In the genomic region with DNA sequence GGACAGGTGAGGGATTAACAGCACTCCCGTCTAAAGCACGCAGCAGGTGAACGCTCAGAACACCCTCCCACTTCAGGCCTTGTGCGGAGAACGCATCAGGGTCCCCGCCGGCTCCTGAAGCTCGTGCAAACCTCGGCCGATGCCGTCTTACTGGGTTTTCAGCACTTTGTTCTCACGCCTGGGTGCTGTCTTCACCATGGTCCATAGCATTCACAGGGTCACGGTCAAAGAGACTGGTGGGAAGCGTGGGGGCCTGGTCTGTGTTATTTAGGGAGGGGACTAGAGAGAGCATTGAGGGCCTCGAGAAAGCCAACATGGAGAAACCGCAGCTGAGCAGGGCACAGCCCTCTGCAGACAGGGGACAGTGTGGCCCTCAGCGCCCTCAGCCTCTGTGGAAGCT, we compare ENCODE assay signal across 23 cellular contexts. TPM values are rescaled to one million over a fixed set of nuclear protein-coding genes. Genes with fewer than 3 reads are reported as not detected.
A peak's percentile ranks its signal among the peaks of the same experiment; 100 is the strongest.
DNase-seq lines count a peak whose midpoint lies in the region; ATAC-seq, FAIRE-seq and TF ChIP-seq lines count a peak whose summit lies in the region.
"Had no signal": no experiment of that assay in that cellular context is flagged by ENCODE, and none has a peak within 500 bp of the region (broad histone marks: within the 10 kb centered on the region; RNA-seq: fewer than 3 reads in every experiment).

No MANE protein-coding gene starts in this region.

- no peaks in the 10 kb centered on the region for H3K36me3 ChIP-seq in H7 (replicated peaks; ENCODE audit: control insufficient read depth, insufficient read depth, low read length)
- H3K36me3 ChIP-seq in H1 (ENCODE audit: control insufficient read depth in 2 of 4, insufficient read depth in 4 of 4, low read length in 3 of 4), result no peaks in the 10 kb centered on the region
- peaks cover 8% of the 10 kb centered on the region for H3K36me3 ChIP-seq in osteoblast (ENCODE audit: insufficient read depth, low read length)

- CTCF ChIA-PET in H1 (lab: Charles Lee; ENCODE audit: partially characterized antibody), result interaction anchor here (0.6 to 4.4 kb wide), 20 partner anchors 9 to 642 kb away, joined by 3 to 29 read pairs (median 6); partner anchors contain the start of gene KIAA0513

- peak overlapping the region; percentile 10 for H3K4ac ChIP-seq in H1 (replicated peaks; ENCODE audit: insufficient read length, low read depth, low read length)

- H3K9me3 ChIP-seq in H1 (ENCODE audit: insufficient read depth in 2 of 2, low read depth in 1 of 2, low read length in 1 of 2), result no peaks in the 10 kb centered on the region
- H3K9me3 ChIP-seq in osteoblast (ENCODE audit: low read depth, low read length), result no peaks in the 10 kb centered on the region

- POLR2A ChIA-PET in H1 (lab: Charles Lee; ENCODE audit: partially characterized antibody), result no interaction called here

- H3K79me2 ChIP-seq in H1 (ENCODE audit: control insufficient read depth in 1 of 2, insufficient read depth in 2 of 2, low read length in 2 of 2), result no peaks in the 10 kb centered on the region
- no peaks in the 10 kb centered on the region for H3K79me2 ChIP-seq in osteoblast (ENCODE audit: insufficient read depth, low read length)

- no peak overlapping the region for H3K14ac ChIP-seq in H1 (ENCODE audit: insufficient read length)

- no peak overlapping the region for H2BK5ac ChIP-seq in H1 (ENCODE audit: low read depth, low read length)

- TF ChIP-seq CTCF in H1 (IDR thresholded peaks at IDR 0.05; ENCODE audit: control extremely low read depth in 1 of 3, insufficient read depth in 1 of 3, low read depth in 1 of 3, low read length in 3 of 3) (no peak), osteoblast (IDR thresholded peaks at IDR 0.05; ENCODE audit: extremely low read depth, low read depth, low read length) (no peak)

- no peak for TF ChIP-seq RAD21 in H1 (IDR thresholded peaks at IDR 0.05 in 1 of 2, conservative IDR thresholded peaks at IDR 0.05 in 1 of 2; ENCODE audit: low read depth in 2 of 2, low read length in 2 of 2)

- H3K56ac ChIP-seq in H1 (replicated peaks; ENCODE audit: insufficient read length, low read depth, low read length), result no peak overlapping the region

- H3K18ac ChIP-seq in H1 (ENCODE audit: extremely low read depth, low read length), result no peak overlapping the region; the same call in 1 of the 2 replicates

- peaks cover 7% of the 10 kb centered on the region; the same call in 1 of the 2 replicates for H3K23me2 ChIP-seq in H1 (ENCODE audit: low read depth, low read length)

- no peak overlapping the region for H4K8ac ChIP-seq in H1 (ENCODE audit: extremely low read depth, insufficient read depth, low read length)

- H3K23ac ChIP-seq in H1 (ENCODE audit: insufficient read length), result no peak overlapping the region

- H3K4me3 ChIP-seq in H7 (ENCODE audit: insufficient read depth, low read depth, low read length), result no peak overlapping the region
- no peak overlapping the region for H3K4me3 ChIP-seq in H1 (ENCODE audit: extremely low read depth in 1 of 4, insufficient read depth in 2 of 4, low read depth in 3 of 4, low read length in 4 of 4)
- H3K4me3 ChIP-seq in osteoblast (ENCODE audit: insufficient read depth, low read length), result no peak overlapping the region
- H3K4me3 ChIP-seq: GM23338 had no signal

- TF ChIP-seq EP300 in H1 (IDR thresholded peaks at IDR 0.05; ENCODE audit: borderline replicate concordance in 1 of 2, low read depth in 2 of 2, low read length in 2 of 2), result no peak

- peaks cover 0 to 2% of the 10 kb centered on the region in 2 experiments for H4K20me1 ChIP-seq in H1 (replicated peaks in 1 of 2; ENCODE audit: control insufficient read depth in 1 of 2, insufficient read depth in 2 of 2, low read length in 2 of 2)
- H4K20me1 ChIP-seq in osteoblast (ENCODE audit: insufficient read depth, low read length), result peaks cover 5% of the 10 kb centered on the region

- H3K4me2 ChIP-seq in H1 (ENCODE audit: insufficient read depth in 1 of 2, low read depth in 2 of 2, low read length in 2 of 2) (no peak overlapping the region), osteoblast (ENCODE audit: insufficient read depth, low read length) (no peak overlapping the region)
- H3K4me2 ChIP-seq: GM23338 had no signal

- no peak overlapping the region for H2BK20ac ChIP-seq in H1 (ENCODE audit: low read length)

- peak; percentile 55 for DNase-seq in H7
- DNase-seq in H1 (ENCODE audit: low read depth in 1 of 2, low spot score in 2 of 2), result no peak
- DNase-seq in left kidney (ENCODE audit: low read depth, low spot score), result peak; percentile 64
- peak; percentile 70 for DNase-seq in osteoblast (ENCODE audit: insufficient read length, low spot score, missing footprints)
- no peak for DNase-seq in NCI-H2196 treated with DMSO at 0.1 percent for 48 hours (lab: John Stamatoyannopoulos, UW; ENCODE audit: unreplicated experiment)
- DNase-seq in NCI-H1417 treated with DMSO at 0.1 percent for 48 hours (lab: John Stamatoyannopoulos, UW), result no peak
- DNase-seq in activated CD4-positive, alpha-beta T cell treated with anti-CD3 and anti-CD28 coated beads, Interleukin-2, amount 50 U/mL, for 48 hours, result no peak
- DNase-seq: CD4-positive, alpha-beta T cell; CD8-positive, alpha-beta memory T cell; DMS 273 treated with DMSO at 0.1 percent for 48 hours; DMS79; EL; GDM1; HCEC 1CT had no signal

- no peak for TF ChIP-seq POLR2A in H1 (IDR thresholded peaks at IDR 0.05; ENCODE audit: control extremely low read depth in 1 of 2, low read depth in 2 of 2, low read length in 2 of 2)

- H3K4me1 ChIP-seq in H1 (replicated peaks in 1 of 4; ENCODE audit: control insufficient read depth in 3 of 4, insufficient read depth in 4 of 4, low read length in 3 of 4), result peaks cover 12 to 30% (median 25%) of the 10 kb centered on the region in 4 experiments
- H3K4me1 ChIP-seq in osteoblast (ENCODE audit: insufficient read depth, low read length), result no peaks in the 10 kb centered on the region

- FAIRE-seq in H1 (lab: Jason Lieb, UNC), result no peak
- FAIRE-seq: D721Med, GM18507, GM19239, H54 had no signal

- peak overlapping the region; percentile 39; the same call in 1 of the 2 replicates for H2BK12ac ChIP-seq in H1 (ENCODE audit: low read depth, low read length)

- ATAC-seq in GM18907 (IDR thresholded peaks at IDR 0.05; ENCODE audit: unreplicated experiment), result no peak
- ATAC-seq: GM23338 had no signal

- H2AFZ ChIP-seq in H1 (ENCODE audit: low read length) (no peak overlapping the region), osteoblast (ENCODE audit: low read length) (no peak overlapping the region)
- H2AFZ ChIP-seq: GM23338 had no signal

- no peak overlapping the region for H3K9ac ChIP-seq in H1 (replicated peaks in 1 of 4; ENCODE audit: extremely low read depth in 1 of 4, low read depth in 3 of 4, low read length in 3 of 4)

- H2AK5ac ChIP-seq in H1 (ENCODE audit: low read depth, low read length), result no peak overlapping the region

- H3K79me1 ChIP-seq in H1 (ENCODE audit: low read depth, low read length), result no peaks in the 10 kb centered on the region

- H3K27ac ChIP-seq in H1 (ENCODE audit: low read depth, low read length), result no peak overlapping the region
- H3K27ac ChIP-seq in osteoblast (ENCODE audit: low read depth, low read length), result no peak overlapping the region

- H2BK15ac ChIP-seq in H1 (ENCODE audit: low read length), result no peak overlapping the region

- H3K27me3 ChIP-seq in H7 (ENCODE audit: control insufficient read depth, insufficient read depth, low read length), result peaks cover 32% of the 10 kb centered on the region
- peaks cover 8 to 48% (median 40%) of the 10 kb centered on the region in 4 experiments for H3K27me3 ChIP-seq in H1 (replicated peaks in 1 of 4; ENCODE audit: control insufficient read depth in 3 of 4, extremely low read depth in 1 of 4, insufficient read depth in 3 of 4, low read length in 3 of 4)
- H3K27me3 ChIP-seq in osteoblast (ENCODE audit: insufficient read depth, low read length), result no peaks in the 10 kb centered on the region

- H4K91ac ChIP-seq in H1 (replicated peaks; ENCODE audit: insufficient read length, low read length), result peak overlapping the region; percentile 18

- WGBS in H1 (ENCODE audit: extremely low coverage in 1 of 2, insufficient coverage in 1 of 2, insufficient read length in 1 of 2, insufficient replicate concordance in 2 of 2, low coverage in 1 of 2, low lambda C conversion rate in 2 of 2, missing lambda C conversion rate in 1 of 2), 2 experiments, result 91% methylated on average over 13 of the region's 17 CpGs; no CpG with 5 or more reads in 1 of the 2 experiments

- no peak overlapping the region for H2BK120ac ChIP-seq in H1 (replicated peaks; ENCODE audit: low read depth, low read length)

- no peak overlapping the region for H4K5ac ChIP-seq in H1 (ENCODE audit: insufficient read length, low read depth, low read length)

TF ChIP-seq in H1, 55 proteins besides CTCF, POLR2A, EP300 and RAD21 (continues in another document):
- TF ChIP-seq SUZ12 (IDR thresholded peaks at IDR 0.05; ENCODE audit: low read length) (no peak), TAF7 (optimal IDR thresholded peaks at IDR 0.05; ENCODE audit: borderline replicate concordance, low read depth, low read length) (no peak), POLR2AphosphoS5 (IDR thresholded peaks at IDR 0.05; ENCODE audit: low read depth, low read length) (no peak)

RNA-seq across cellular contexts. Expression of gene CIBAR2, which starts 26.6 kb away (rescaled TPM):
- total RNA-seq in H7 (2014; rRNA removed; shearing (Covaris generic)), result not detected in 2 replicates
- not detected in 2 replicates for total RNA-seq in H1 (2021; fragmentation: NEBNext Ultra II Directional; extraction: Animal tissue kit (Norgen Biotek cat#: 25700))
- 0.06 and 0.18 TPM in 2 replicates for polyA plus RNA-seq in H1 (2011; rRNA removed)
- 0.12 TPM for polyA plus RNA-seq in H1 (2011; cell fraction: cytosol; rRNA removed)
- polyA plus RNA-seq in H1 (2011; cell fraction: nucleus; rRNA removed), result 0.23 TPM
- 0.15 to 0.29 TPM in 2 of 4 replicates, not detected in the others for polyA plus RNA-seq in H1 (2012, experiment 1 of 2)
- polyA plus RNA-seq in H1 (2012, experiment 2 of 2), result 0.42 TPM
- 0.06 TPM for polyA plus RNA-seq in H1 (2013, experiment 1 of 2)
- 0.02 TPM for polyA plus RNA-seq in H1 (2013, experiment 2 of 2)
- 0.17 TPM in 1 of 2 replicates, not detected in the other for polyA minus RNA-seq in H1 (2011; rRNA and poly(A)+ RNA removed)
- polyA minus RNA-seq in H1 (2011; cell fraction: cytosol; rRNA and poly(A)+ RNA removed), result not detected
- polyA minus RNA-seq in H1 (2011; cell fraction: nucleus; rRNA and poly(A)+ RNA removed), result not detected
- total RNA-seq in osteoblast, result under 0.01 TPM in 1 of 2 replicates, not detected in the other
- total RNA-seq: A172; A673; CD4-positive, alpha-beta T cell; CD8-positive, alpha-beta memory T cell; GM23338 had no signal
- polyA plus RNA-seq: CD14-positive monocyte; CD8-positive, alpha-beta memory T cell; GM23338 had no signal

RNA-seq across cellular contexts. Expression of gene KIAA0513, which starts 58.1 kb away (rescaled TPM):
- 5.1 and 11.7 TPM in 2 replicates for total RNA-seq in H7 (2014; rRNA removed; shearing (Covaris generic))
- total RNA-seq in H1 (2021; fragmentation: NEBNext Ultra II Directional; extraction: Animal tissue kit (Norgen Biotek cat#: 25700)), result 5.8 and 6.1 TPM in 2 replicates
- 2.1 and 3.6 TPM in 2 replicates for polyA plus RNA-seq in H1 (2011; rRNA removed)
- polyA plus RNA-seq in H1 (2011; cell fraction: cytosol; rRNA removed), result 2.9 TPM
- polyA plus RNA-seq in H1 (2011; cell fraction: nucleus; rRNA removed), result 4.0 TPM
- polyA plus RNA-seq in H1 (2012, experiment 1 of 2), result 3.0 to 5.0 TPM (median 4.1 TPM) in 4 replicates
- polyA plus RNA-seq in H1 (2012, experiment 2 of 2), result 8.6 TPM
- polyA plus RNA-seq in H1 (2013, experiment 1 of 2), result 3.0 TPM
- 3.0 TPM for polyA plus RNA-seq in H1 (2013, experiment 2 of 2)
- 7.2 and 7.6 TPM in 2 replicates for polyA minus RNA-seq in H1 (2011; rRNA and poly(A)+ RNA removed)
- 2.6 TPM for polyA minus RNA-seq in H1 (2011; cell fraction: cytosol; rRNA and poly(A)+ RNA removed)
- polyA minus RNA-seq in H1 (2011; cell fraction: nucleus; rRNA and poly(A)+ RNA removed), result 3.6 TPM
- 34.5 and 35.1 TPM in 2 replicates for total RNA-seq in osteoblast

Comparison
In these comparisons a context has a peak if more than half of its experiments do, and no peak if none do; other contexts are left out.
1. DNase-seq: peak in H7 (single experiment), left kidney (single experiment) and osteoblast (single experiment); none in H1 (0 of 2), NCI-H2196 treated with DMSO at 0.1 percent for 48 hours (single experiment), NCI-H1417 treated with DMSO at 0.1 percent for 48 hours (single experiment) and activated CD4-positive, alpha-beta T cell treated with anti-CD3 and anti-CD28 coated beads, Interleukin-2, amount 50 U/mL, for 48 hours (0 of 2).